16 cellular contexts compared by ENCODE assay signal in genomic region chr2:37366773-37367172, GRCh38.
A peak's percentile ranks its signal among the peaks of the same experiment; 100 is the strongest.
DNase-seq lines count a peak whose midpoint lies in the region; ATAC-seq lines count a peak whose summit lies in the region.
"Had no signal": no experiment of that assay in that cellular context is flagged by ENCODE, and none has a peak within 500 bp of the region (broad histone marks: within the 10 kb centered on the region; RNA-seq: fewer than 3 reads in every experiment).

No MANE protein-coding gene starts in this region.

- H3K36me3 Mint-ChIP-seq in activated naive CD4-positive, alpha-beta T cell treated with anti-CD3 and anti-CD28 coated beads, Interleukin-2, amount 10 ng/mL, durations not matched to agents 7 days and 5 days = no peaks in the 10 kb centered on the region
- no peaks in the 10 kb centered on the region for H3K36me3 Mint-ChIP-seq in activated naive CD8-positive, alpha-beta T cell treated with anti-CD3 and anti-CD28 coated beads, Interleukin-2, amount 50 U/mL, for 24 hours (ENCODE audit: low read depth)
- H3K36me3 Mint-ChIP-seq in stimulated activated memory B cell treated with anti-CD40 and anti-IgM and Interleukin-4, amounts not matched to agents 10 μg/mL and 1 μg/mL and 100 μg/mL, for 72 hours = peaks cover 5% of the 10 kb centered on the region
- H3K36me3 Mint-ChIP-seq: WTC11 had no signal

- no peak overlapping the region for H3K27ac Mint-ChIP-seq in activated naive CD4-positive, alpha-beta T cell treated with anti-CD3 and anti-CD28 coated beads, Interleukin-2, amount 10 ng/mL, durations not matched to agents 7 days and 5 days
- H3K27ac Mint-ChIP-seq in activated naive CD8-positive, alpha-beta T cell treated with anti-CD3 and anti-CD28 coated beads, Interleukin-2, amount 50 U/mL, for 24 hours = peak overlapping the region; percentile 74
- H3K27ac Mint-ChIP-seq in stimulated activated memory B cell treated with anti-CD40 and anti-IgM and Interleukin-4, amounts not matched to agents 10 μg/mL and 1 μg/mL and 100 μg/mL, for 72 hours = no peak overlapping the region
- H3K27ac Mint-ChIP-seq: WTC11 had no signal

- peak; percentile 27 for DNase-seq in activated naive CD4-positive, alpha-beta T cell treated with Interleukin-2 at 50 U/mL for 16 hours
- no peak for DNase-seq in activated naive CD4-positive, alpha-beta T cell treated with anti-CD3 and anti-CD28 coated beads, Interleukin-2, amount 10 ng/mL, durations not matched to agents 7 days and 5 days
- DNase-seq in NOMO-1 treated with DMSO at 0.1 percent for 48 hours (lab: John Stamatoyannopoulos, UW; ENCODE audit: unreplicated experiment) (peak; percentile 62), AML-193 (lab: John Stamatoyannopoulos, UW) (no peak)
- peak; percentile 28 for DNase-seq in activated naive CD8-positive, alpha-beta T cell treated with anti-CD3 and anti-CD28 coated beads, Interleukin-2, amount 50 U/mL, for 24 hours
- no peak for DNase-seq in NK-92 treated with Interleukin-12 subunit alpha and Interleukin-12 subunit beta, amount 100 ng/mL, for 24 hours (lab: John Stamatoyannopoulos, UW)
- DNase-seq: activated gamma-delta T cell treated with Interleukin-2 at 50 U/mL for 16 hours, DND-41, midbrain, NCI-H2107, tibial artery had no signal

- H3K4me1 Mint-ChIP-seq in activated naive CD4-positive, alpha-beta T cell treated with anti-CD3 and anti-CD28 coated beads, Interleukin-2, amount 10 ng/mL, durations not matched to agents 7 days and 5 days = no peaks in the 10 kb centered on the region
- H3K4me1 Mint-ChIP-seq in activated naive CD8-positive, alpha-beta T cell treated with anti-CD3 and anti-CD28 coated beads, Interleukin-2, amount 50 U/mL, for 24 hours = peaks cover 4% of the 10 kb centered on the region
- peaks cover 6% of the 10 kb centered on the region for H3K4me1 Mint-ChIP-seq in stimulated activated memory B cell treated with anti-CD40 and anti-IgM and Interleukin-4, amounts not matched to agents 10 μg/mL and 1 μg/mL and 100 μg/mL, for 72 hours
- H3K4me1 Mint-ChIP-seq: WTC11 had no signal

- ATAC-seq in activated naive CD8-positive, alpha-beta T cell treated with anti-CD3 and anti-CD28 coated beads, Interleukin-2, amount 50 U/mL, for 24 hours = peak; percentile 72
- ATAC-seq in stimulated activated memory B cell treated with anti-CD40 and anti-IgM and Interleukin-4, amounts not matched to agents 10 μg/mL and 1 μg/mL and 100 μg/mL, for 72 hours = peak; percentile 6
- no peak for ATAC-seq in HG02588 (IDR thresholded peaks at IDR 0.05; ENCODE audit: unreplicated experiment)
- ATAC-seq: gastroesophageal sphincter, SK-N-SH treated with all-trans-retinoic acid at 6 μM for 48 hours, WTC11 had no signal

- no peaks in the 10 kb centered on the region for H3K9me3 Mint-ChIP-seq in activated naive CD4-positive, alpha-beta T cell treated with anti-CD3 and anti-CD28 coated beads, Interleukin-2, amount 10 ng/mL, durations not matched to agents 7 days and 5 days
- no peaks in the 10 kb centered on the region for H3K9me3 Mint-ChIP-seq in activated naive CD8-positive, alpha-beta T cell treated with anti-CD3 and anti-CD28 coated beads, Interleukin-2, amount 50 U/mL, for 24 hours
- no peaks in the 10 kb centered on the region for H3K9me3 Mint-ChIP-seq in stimulated activated memory B cell treated with anti-CD40 and anti-IgM and Interleukin-4, amounts not matched to agents 10 μg/mL and 1 μg/mL and 100 μg/mL, for 72 hours
- H3K9me3 Mint-ChIP-seq: WTC11 had no signal

- CTCF ChIA-PET in activated naive CD4-positive, alpha-beta T cell treated with anti-CD3 and anti-CD28 coated beads, Interleukin-2, amount 10 ng/mL, durations not matched to agents 7 days and 5 days (lab: Charles Lee) = interaction anchor here (1.3 to 2.2 kb wide), 2 partner anchors 9 to 30 kb away, joined by 3 to 7 read pairs; no protein-coding TSS in a partner anchor

- no peak overlapping the region for H3K4me3 Mint-ChIP-seq in activated naive CD4-positive, alpha-beta T cell treated with anti-CD3 and anti-CD28 coated beads, Interleukin-2, amount 10 ng/mL, durations not matched to agents 7 days and 5 days
- peak overlapping the region; percentile 45 for H3K4me3 Mint-ChIP-seq in activated naive CD8-positive, alpha-beta T cell treated with anti-CD3 and anti-CD28 coated beads, Interleukin-2, amount 50 U/mL, for 24 hours
- H3K4me3 Mint-ChIP-seq in stimulated activated memory B cell treated with anti-CD40 and anti-IgM and Interleukin-4, amounts not matched to agents 10 μg/mL and 1 μg/mL and 100 μg/mL, for 72 hours = no peak overlapping the region
- H3K4me3 Mint-ChIP-seq: WTC11 had no signal

- H3K27me3 Mint-ChIP-seq in activated naive CD4-positive, alpha-beta T cell treated with anti-CD3 and anti-CD28 coated beads, Interleukin-2, amount 10 ng/mL, durations not matched to agents 7 days and 5 days = peaks cover 56% of the 10 kb centered on the region
- H3K27me3 Mint-ChIP-seq in activated naive CD8-positive, alpha-beta T cell treated with anti-CD3 and anti-CD28 coated beads, Interleukin-2, amount 50 U/mL, for 24 hours = peaks cover 19% of the 10 kb centered on the region
- H3K27me3 Mint-ChIP-seq in stimulated activated memory B cell treated with anti-CD40 and anti-IgM and Interleukin-4, amounts not matched to agents 10 μg/mL and 1 μg/mL and 100 μg/mL, for 72 hours = no peaks in the 10 kb centered on the region

Comparison
In these comparisons a context has a peak if more than half of its experiments do, and no peak if none do; other contexts are left out.
1. DNase-seq: peak in activated naive CD4-positive, alpha-beta T cell treated with Interleukin-2 at 50 U/mL for 16 hours (single experiment), NOMO-1 treated with DMSO at 0.1 percent for 48 hours (single experiment) and activated naive CD8-positive, alpha-beta T cell treated with anti-CD3 and anti-CD28 coated beads, Interleukin-2, amount 50 U/mL, for 24 hours (single experiment); none in activated naive CD4-positive, alpha-beta T cell treated with anti-CD3 and anti-CD28 coated beads, Interleukin-2, amount 10 ng/mL, durations not matched to agents 7 days and 5 days (single experiment), AML-193 (0 of 2) and NK-92 treated with Interleukin-12 subunit alpha and Interleukin-12 subunit beta, amount 100 ng/mL, for 24 hours (single experiment).